1 cellular context compared by ENCODE assay signal in genomic region chr9:35948901-35949318, GRCh38.
TF ChIP-seq lines count a peak whose summit lies in the region.

No MANE protein-coding gene starts in this region.

TF ChIP-seq in H1, 55 proteins besides CTCF, POLR2A, EP300 and RAD21:
- TF ChIP-seq TEAD4 (IDR thresholded peaks at IDR 0.05; ENCODE audit: low read depth, low read length) (peak; percentile 73), EZH2 (IDR thresholded peaks at IDR 0.05; ENCODE audit: low read depth, low read length, severe bottlenecking) (no peak)
TF ChIP-seq in H1: peak in this region for 1.
